ENCODE assay signal across 2 cellular contexts in genomic region chr4:89254347-89254746, GRCh38. TPM values are rescaled to one million over a fixed set of nuclear protein-coding genes. Genes with fewer than 3 reads are reported as not detected.
"Had no signal": no experiment of that assay in that cellular context is flagged by ENCODE, and none has a peak within 500 bp of the region (broad histone marks: within the 10 kb centered on the region; RNA-seq: fewer than 3 reads in every experiment).

No MANE protein-coding gene starts in this region.

RNA-seq across cellular contexts. Expression of gene GPRIN3, which starts 53.3 kb away (rescaled TPM):
- total RNA-seq: bronchial epithelial cell, RPMI7951 had no signal
